9 cellular contexts compared by ENCODE assay signal in genomic region chr6:167153523-167153959, GRCh38. TPM values are rescaled to one million over a fixed set of nuclear protein-coding genes. Genes with fewer than 3 reads are reported as not detected.
DNase-seq lines count a peak whose midpoint lies in the region; ATAC-seq and TF ChIP-seq lines count a peak whose summit lies in the region.
"Had no signal": no experiment of that assay in that cellular context is flagged by ENCODE, and none has a peak within 500 bp of the region (broad histone marks: within the 10 kb centered on the region; RNA-seq: fewer than 3 reads in every experiment).

No MANE protein-coding gene starts in this region.

- no peaks in the 10 kb centered on the region for H3K9me3 ChIP-seq in sigmoid colon

- no peaks in the 10 kb centered on the region for H3K4me1 ChIP-seq in sigmoid colon

- intact Hi-C loops in sigmoid colon (cut with DNase I) = no loop called here

- H3K27ac ChIP-seq in sigmoid colon = no peak overlapping the region

- no peaks in the 10 kb centered on the region for H3K36me3 Mint-ChIP-seq in neural crest cell (ENCODE audit: low read depth)
- H3K36me3 Mint-ChIP-seq: activated naive CD4-positive, alpha-beta T cell treated with anti-CD3 and anti-CD28 coated beads, Interleukin-2, amount 50 U/mL, for 24 hours had no signal

- TF ChIP-seq EP300 in sigmoid colon (IDR thresholded peaks at IDR 0.05) = no peak

- peak overlapping the region; percentile 91 for H3K27ac Mint-ChIP-seq in neural crest cell (ENCODE audit: unreplicated experiment)
- H3K27ac Mint-ChIP-seq: activated naive CD4-positive, alpha-beta T cell treated with anti-CD3 and anti-CD28 coated beads, Interleukin-2, amount 50 U/mL, for 24 hours had no signal

- H3K4me3 ChIP-seq in sigmoid colon = peak overlapping the region in 2 of 4 donors; percentile 11

- H3K27me3 ChIP-seq in sigmoid colon = no peaks in the 10 kb centered on the region

- DNase-seq in AG08396 (ENCODE audit: low spot score) (peak; percentile 16), SW480 (ENCODE audit: low spot score) (peak; percentile 43), neural crest cell (ENCODE audit: low read depth, low spot score) (no peak), 8988T (no peak), cerebellar nuclear complex (lab: John Stamatoyannopoulos, UW) (no peak), sigmoid colon (no peak)

- H3K4me1 Mint-ChIP-seq in neural crest cell = peaks cover 12% of the 10 kb centered on the region
- H3K4me1 Mint-ChIP-seq: activated naive CD4-positive, alpha-beta T cell treated with anti-CD3 and anti-CD28 coated beads, Interleukin-2, amount 50 U/mL, for 24 hours had no signal

- no peak overlapping the region for H3K4me3 Mint-ChIP-seq in neural crest cell
- H3K4me3 Mint-ChIP-seq: activated naive CD4-positive, alpha-beta T cell treated with anti-CD3 and anti-CD28 coated beads, Interleukin-2, amount 50 U/mL, for 24 hours had no signal

- no peak for TF ChIP-seq CTCF in neural crest cell (conservative IDR thresholded peaks at IDR 0.05)
- no peak for TF ChIP-seq CTCF in sigmoid colon (IDR thresholded peaks at IDR 0.05)

- 54% methylated on average over 13 of the region's 13 CpGs for WGBS in sigmoid colon, 2 donors

- H3K36me3 ChIP-seq in sigmoid colon = no peaks in the 10 kb centered on the region

- ATAC-seq in GM18870 (IDR thresholded peaks at IDR 0.05; ENCODE audit: unreplicated experiment) (peak; percentile 63), HG03097 (IDR thresholded peaks at IDR 0.05; ENCODE audit: low FRiP score, unreplicated experiment) (peak; percentile 41)

- H3K9me3 Mint-ChIP-seq in neural crest cell = no peaks in the 10 kb centered on the region
- H3K9me3 Mint-ChIP-seq: activated naive CD4-positive, alpha-beta T cell treated with anti-CD3 and anti-CD28 coated beads, Interleukin-2, amount 50 U/mL, for 24 hours had no signal

- TF ChIP-seq POLR2A in sigmoid colon (IDR thresholded peaks at IDR 0.05) = no peak

- no peaks in the 10 kb centered on the region for H3K27me3 Mint-ChIP-seq in neural crest cell (ENCODE audit: low read depth)
- H3K27me3 Mint-ChIP-seq: activated naive CD4-positive, alpha-beta T cell treated with anti-CD3 and anti-CD28 coated beads, Interleukin-2, amount 50 U/mL, for 24 hours had no signal

RNA-seq across cellular contexts. Expression of gene GPR31, which starts 4.2 kb away (rescaled TPM):
- total RNA-seq in neural crest cell = not detected in 2 replicates
- not detected for total RNA-seq in sigmoid colon
- under 1 TPM in 1 of 3 donors, not detected in 2; 0.28 TPM for polyA plus RNA-seq in sigmoid colon

RNA-seq across cellular contexts. Expression of gene CCR6, which starts 30.6 kb away (rescaled TPM):
- total RNA-seq in neural crest cell (not detected in 2 replicates), sigmoid colon (not detected)
- 1 to 10 TPM in 1 of 3 donors, under 1 TPM in 1, not detected in 1; 0.46 to 7.7 TPM for polyA plus RNA-seq in sigmoid colon

Comparison
In these comparisons a context has a peak if more than half of its experiments do, and no peak if none do; other contexts are left out.
1. DNase-seq: peak in AG08396 (single experiment) and SW480 (single experiment); none in neural crest cell (single experiment), 8988T (single experiment), cerebellar nuclear complex (0 of 2) and sigmoid colon (single experiment).